ENCODE assay signal across 8 cellular contexts in the genomic region with DNA sequence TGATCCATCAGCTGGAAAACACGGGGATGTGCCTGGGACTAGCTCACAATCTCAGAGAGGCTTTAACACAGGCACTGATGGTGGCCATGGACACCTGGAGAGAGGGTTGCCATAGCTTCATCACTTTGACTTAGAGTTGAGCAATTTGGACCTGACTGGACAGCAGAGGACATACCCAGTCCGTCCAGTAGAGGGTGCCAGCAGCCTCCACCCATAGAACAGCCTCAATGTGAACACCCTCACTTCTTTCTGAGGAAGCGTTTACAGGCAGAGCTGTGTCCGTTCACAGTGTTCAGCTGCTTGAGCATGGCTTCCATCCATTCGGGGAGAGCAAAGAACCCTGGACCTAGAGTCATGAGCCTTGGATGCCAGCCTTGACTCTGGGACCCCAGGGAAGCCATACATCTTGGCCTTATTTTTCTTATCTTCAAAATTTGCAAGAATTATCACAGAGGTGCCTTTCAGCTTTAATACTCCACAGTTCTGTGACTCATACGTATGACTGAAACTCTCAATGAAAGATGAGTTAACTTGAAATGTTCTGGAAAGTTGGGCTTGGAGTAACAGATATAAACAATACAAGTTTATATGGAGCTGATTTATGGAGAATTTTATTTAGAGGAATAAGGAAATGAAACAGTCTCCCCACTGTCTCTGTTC.
DNase-seq lines count a peak whose midpoint lies in the region; ATAC-seq, FAIRE-seq and TF ChIP-seq lines count a peak whose summit lies in the region.

No MANE protein-coding gene starts in this region.

- no peak overlapping the region for H3K4me3 Mint-ChIP-seq in GM23338

- dilution Hi-C loops in mammary epithelial cell (cut with HindIII; ENCODE audit: low sequenced_read_pairs): no loop called here

- H3K9me2 ChIP-seq in GM23338 (ENCODE audit: insufficient read depth) (no peaks in the 10 kb centered on the region), MM.1S (replicated peaks; ENCODE audit: insufficient read depth, low read length) (no peaks in the 10 kb centered on the region)

- H3F3A ChIP-seq in GM23338 (replicated peaks; ENCODE audit: low read depth) (no peaks in the 10 kb centered on the region), MM.1S (ENCODE audit: insufficient read depth, low read length) (no peaks in the 10 kb centered on the region)

- H3K9me3 Mint-ChIP-seq in GM23338: peaks cover 17% of the 10 kb centered on the region

- H4K20me1 ChIP-seq in GM23338 (replicated peaks; ENCODE audit: insufficient read depth) (no peaks in the 10 kb centered on the region; the same call in 1 of the 2 replicates), MM.1S (ENCODE audit: insufficient read depth, low read length) (0 out of 2 replicates have a peak, but pooled peaks cover 2% of the 10 kb centered on the region), mammary epithelial cell (ENCODE audit: insufficient read depth, low read length) (no peaks in the 10 kb centered on the region)

- H3K9me3 ChIP-seq in MM.1S (replicated peaks; ENCODE audit: insufficient read depth, low read length) (no peaks in the 10 kb centered on the region), mammary epithelial cell (replicated peaks; ENCODE audit: insufficient read depth, low read length) (no peaks in the 10 kb centered on the region), kidney (ENCODE audit: control insufficient read depth in 1 of 2, low read length in 2 of 2) (peaks cover 0 to 5% of the 10 kb centered on the region in 2 donors)

- H3K4me3 ChIP-seq in GM06990 (replicated peaks; ENCODE audit: low read depth, low read length): no peak overlapping the region
- H3K4me3 ChIP-seq in GM23338: no peak overlapping the region
- no peak overlapping the region for H3K4me3 ChIP-seq in MM.1S (ENCODE audit: low read length)
- no peak overlapping the region for H3K4me3 ChIP-seq in mammary epithelial cell (replicated peaks in 1 of 3; ENCODE audit: insufficient read depth in 1 of 3, low read depth in 2 of 3, low read length in 3 of 3)
- H3K4me3 ChIP-seq in kidney (ENCODE audit: low read length in 2 of 2): no peak overlapping the region

- H3K9ac ChIP-seq in MM.1S (ENCODE audit: low read length) (no peak overlapping the region), mammary epithelial cell (ENCODE audit: insufficient read depth, low read length) (no peak overlapping the region), kidney (ENCODE audit: low read length in 2 of 2) (no peak overlapping the region)

- H3K27ac Mint-ChIP-seq in GM23338: no peak overlapping the region

- H2AFZ ChIP-seq in GM23338 (no peak overlapping the region), MM.1S (ENCODE audit: low read length) (0 out of 2 replicates have a peak overlapping the region, but pooled peaks have one; percentile 18), mammary epithelial cell (ENCODE audit: low read depth, low read length) (no peak overlapping the region)

- H3K27me3 ChIP-seq in GM06990 (replicated peaks; ENCODE audit: control insufficient read depth, insufficient read depth, low read length): no peaks in the 10 kb centered on the region
- no peaks in the 10 kb centered on the region for H3K27me3 ChIP-seq in GM23338 (ENCODE audit: insufficient read depth)
- H3K27me3 ChIP-seq in MM.1S (replicated peaks; ENCODE audit: insufficient read depth, low read length): no peaks in the 10 kb centered on the region
- no peaks in the 10 kb centered on the region for H3K27me3 ChIP-seq in mammary epithelial cell (ENCODE audit: insufficient read depth, low read length)

- WGBS in mammary epithelial cell (ENCODE audit: low coverage, missing lambda C conversion rate): 28% methylated on average over 6 of the region's 6 CpGs

- H3K79me2 ChIP-seq in GM23338 (replicated peaks; ENCODE audit: insufficient read depth): no peaks in the 10 kb centered on the region
- no peaks in the 10 kb centered on the region for H3K79me2 ChIP-seq in MM.1S (ENCODE audit: low read length)
- no peaks in the 10 kb centered on the region for H3K79me2 ChIP-seq in mammary epithelial cell (ENCODE audit: insufficient read depth, low read length)

- in situ Hi-C loops in mammary epithelial cell (cut with MboI; ENCODE audit: low sequenced_read_pairs in 2 of 2): no loop called here

- intact Hi-C loops in mammary epithelial cell (cut with micrococcal nuclease) (loop anchor here (1.0 to 10.0 kb wide), 8 partner anchors 86 to 721 kb away; no protein-coding TSS in a partner anchor), kidney (cut with DNase I) (no loop called here)

- CTCF ChIA-PET in mammary epithelial cell (lab: Charles Lee; ENCODE audit: low non-redundant PET): interaction anchor here (0.6 to 1.2 kb wide), 10 partner anchors 24 to 727 kb away, joined by 3 to 5 read pairs (median 4); no protein-coding TSS in a partner anchor

- no TSS peak for BruUV-seq in mammary epithelial cell (replicated peaks; lab: Mats Ljungman, UMichigan)

- peaks cover 6% of the 10 kb centered on the region; the same call in 2 of the 3 replicates for H3K36me3 Mint-ChIP-seq in GM23338 (ENCODE audit: low read depth)

- peak; percentile 100 for ATAC-seq in GM23338

- DNase-seq in GM06990 (ENCODE audit: extremely low read depth, insufficient read length) (peak; percentile 5), GM23338 (ENCODE audit: low spot score) (peak; percentile 80), MM.1S (peak; percentile 62), SW480 (ENCODE audit: low spot score) (peak; percentile 74), mammary epithelial cell (peak; percentile 60), kidney (no peak), cerebellar nuclear complex (lab: John Stamatoyannopoulos, UW) (no peak)
- peak; percentile 31 for DNase-seq in stimulated activated CD4-positive, alpha-beta T cell treated with anti-CD3 and anti-CD28 coated beads, Interleukin-1b, Interleukin-23, amount 100 ng/mL, for 48 hours

- H3K36me3 ChIP-seq in GM06990 (ENCODE audit: control insufficient read depth, insufficient read depth, low read length): no peaks in the 10 kb centered on the region
- no peaks in the 10 kb centered on the region for H3K36me3 ChIP-seq in GM23338 (ENCODE audit: insufficient read depth)
- no peaks in the 10 kb centered on the region for H3K36me3 ChIP-seq in MM.1S (replicated peaks; ENCODE audit: insufficient read depth, low read length)
- H3K36me3 ChIP-seq in mammary epithelial cell (ENCODE audit: insufficient read depth, low read length): no peaks in the 10 kb centered on the region
- H3K36me3 ChIP-seq in kidney (ENCODE audit: control insufficient read depth in 1 of 2, insufficient read depth in 2 of 2, low read length in 2 of 2): no peaks in the 10 kb centered on the region

- H3K27me3 Mint-ChIP-seq in GM23338 (ENCODE audit: insufficient read depth, low read depth, poor library complexity): peaks cover 6% of the 10 kb centered on the region

- H3K27ac ChIP-seq in GM23338 (ENCODE audit: low read depth) (no peak overlapping the region), MM.1S (ENCODE audit: low read length) (no peak overlapping the region), mammary epithelial cell (ENCODE audit: insufficient read depth, low read depth, low read length) (no peak overlapping the region), kidney (ENCODE audit: low read depth in 2 of 2, low read length in 2 of 2) (no peak overlapping the region)

- H3K4me1 Mint-ChIP-seq in GM23338: no peaks in the 10 kb centered on the region

- H3K4me1 ChIP-seq in GM23338 (ENCODE audit: insufficient read depth): no peaks in the 10 kb centered on the region
- H3K4me1 ChIP-seq in MM.1S (ENCODE audit: low read length): no peaks in the 10 kb centered on the region
- peaks cover 2% of the 10 kb centered on the region for H3K4me1 ChIP-seq in mammary epithelial cell (ENCODE audit: insufficient read depth, low read length)
- no peaks in the 10 kb centered on the region for H3K4me1 ChIP-seq in kidney (ENCODE audit: control insufficient read depth in 1 of 2, insufficient read depth in 1 of 2, low read depth in 1 of 2, low read length in 2 of 2)

- H3K4me2 ChIP-seq in GM23338 (no peak overlapping the region), MM.1S (ENCODE audit: low read depth, low read length) (no peak overlapping the region), mammary epithelial cell (ENCODE audit: insufficient read depth, low read depth, low read length) (no peak overlapping the region)

- FAIRE-seq in kidney (lab: Jason Lieb, UNC): no peak

- TF ChIP-seq CTCF in GM06990 (IDR thresholded peaks at IDR 0.05; ENCODE audit: insufficient read depth, low read length, poor library complexity, severe bottlenecking) (peak; percentile 93), GM23338 (conservative IDR thresholded peaks at IDR 0.05; ENCODE audit: low read depth in 2 of 2) (peak; percentile 82 to 95), MM.1S (IDR thresholded peaks at IDR 0.05; ENCODE audit: low read length) (peak; percentile 97), mammary epithelial cell (conservative IDR thresholded peaks at IDR 0.05 in 1 of 2, IDR thresholded peaks at IDR 0.05 in 1 of 2; ENCODE audit: extremely low read depth in 1 of 2, insufficient read depth in 1 of 2, low read depth in 1 of 2, low read length in 2 of 2) (peak; percentile 93), kidney (IDR thresholded peaks at IDR 0.05; ENCODE audit: borderline replicate concordance, extremely low read depth, insufficient read depth) (peak; percentile 74)

TF ChIP-seq in GM23338, 12 proteins besides CTCF, POLR2A, EP300 and RAD21 (continues in another document):
- TF ChIP-seq EZH2phosphoT487 (IDR thresholded peaks at IDR 0.05; ENCODE audit: unreplicated experiment) (no peak), CREB1 (CRISPR knock-in tag; IDR thresholded peaks at IDR 0.05; ENCODE audit: low read depth) (no peak), STAT1 (IDR thresholded peaks at IDR 0.05; ENCODE audit: unreplicated experiment) (no peak), ZNF114 (CRISPR knock-in tag; IDR thresholded peaks at IDR 0.05) (no peak)

Comparison
In these comparisons a context has a peak if more than half of its experiments do, and no peak if none do; other contexts are left out.
1. DNase-seq: peak in GM06990 (single experiment), GM23338 (single experiment), MM.1S (single experiment), SW480 (single experiment), mammary epithelial cell (single experiment) and stimulated activated CD4-positive, alpha-beta T cell treated with anti-CD3 and anti-CD28 coated beads, Interleukin-1b, Interleukin-23, amount 100 ng/mL, for 48 hours (single experiment); none in kidney (single experiment) and cerebellar nuclear complex (0 of 2).
2. Peak in every context shown above with its lines, with median percentiles within 50 percentile points of each other: CTCF ChIP-seq.